26 cellular contexts compared by ENCODE assay signal in genomic region chr6:28765978-28766351, GRCh38.
DNase-seq lines count a peak whose midpoint lies in the region; ATAC-seq and TF ChIP-seq lines count a peak whose summit lies in the region.
"Had no signal": no experiment of that assay in that cellular context is flagged by ENCODE, and none has a peak within 500 bp of the region (broad histone marks: within the 10 kb centered on the region; RNA-seq: fewer than 3 reads in every experiment).

No MANE protein-coding gene starts in this region.

- H3F3A ChIP-seq in PC-3 (ENCODE audit: low read length, unreplicated experiment), result no peaks in the 10 kb centered on the region

- no peaks in the 10 kb centered on the region for H4K20me1 ChIP-seq in PC-3 (ENCODE audit: low read length)

- no peaks in the 10 kb centered on the region for H3K79me2 ChIP-seq in PC-3 (ENCODE audit: low read length)
- H3K79me2 ChIP-seq: parathyroid adenoma had no signal

- intact Hi-C loops in PC-3 (cut with micrococcal nuclease), result no loop called here
- intact Hi-C loops in head of caudate nucleus (cut with DNase I), result no loop called here

- no peaks in the 10 kb centered on the region for H3K9me3 ChIP-seq in PC-3 (ENCODE audit: low read length)
- H3K9me3 ChIP-seq: colonic mucosa, left lung, right lobe of liver, upper lobe of right lung had no signal

- peaks cover 7% of the 10 kb centered on the region for H3K36me3 Mint-ChIP-seq in activated naive CD8-positive, alpha-beta T cell treated with anti-CD3 and anti-CD28 coated beads for 36 hours
- H3K36me3 Mint-ChIP-seq in activated naive CD8-positive, alpha-beta T cell treated with anti-CD3 and anti-CD28 coated beads, Interleukin-2, amount 50 U/mL, for 24 hours (ENCODE audit: low read depth), result peaks cover 5% of the 10 kb centered on the region
- peaks cover 5% of the 10 kb centered on the region for H3K36me3 Mint-ChIP-seq in glutamatergic neuron (ENCODE audit: unreplicated experiment)
- peaks cover 0 to 5% of the 10 kb centered on the region in 2 donors for H3K36me3 Mint-ChIP-seq in stimulated activated naive B cell treated with anti-CD40 and anti-IgM and Interleukin-4, amounts not matched to agents 10 μg/mL and 1 μg/mL and 100 μg/mL, for 72 hours

- POLR2A ChIA-PET in PC-3 (lab: Charles Lee; ENCODE audit: unreplicated experiment), result interaction anchor here (0.6 kb wide), 1 partner anchor 233 kb away, joined by 3 read pairs; no protein-coding TSS in a partner anchor

- no peak overlapping the region for H3K27ac ChIP-seq in PC-3 (ENCODE audit: low read length)
- H3K27ac ChIP-seq: brain microvascular endothelial cell, colonic mucosa, left lung, parathyroid adenoma, right lobe of liver, upper lobe of right lung, WERI-Rb-1 had no signal

- H3K4me2 ChIP-seq in PC-3 (ENCODE audit: low read length), result peak overlapping the region; percentile 71

- no TSS peak for BruUV-seq in PC-3 (replicated peaks; lab: Mats Ljungman, UMichigan)

- H3K4me3 Mint-ChIP-seq in activated naive CD8-positive, alpha-beta T cell treated with anti-CD3 and anti-CD28 coated beads for 36 hours, result no peak overlapping the region
- H3K4me3 Mint-ChIP-seq in activated naive CD8-positive, alpha-beta T cell treated with anti-CD3 and anti-CD28 coated beads, Interleukin-2, amount 50 U/mL, for 24 hours, result no peak overlapping the region
- peak overlapping the region; percentile 39 for H3K4me3 Mint-ChIP-seq in glutamatergic neuron (ENCODE audit: unreplicated experiment)
- H3K4me3 Mint-ChIP-seq in stimulated activated naive B cell treated with anti-CD40 and anti-IgM and Interleukin-4, amounts not matched to agents 10 μg/mL and 1 μg/mL and 100 μg/mL, for 72 hours, result no peak overlapping the region
- H3K4me3 Mint-ChIP-seq: HFFc6; natural killer cell treated with Interleukin-12 subunit alpha and Interleukin-12 subunit beta and Interleukin-15 and Interleukin-18, amount 100 ng/mL, for 72 hours; T-helper 17 cell had no signal

- H3K4me3 ChIP-seq in PC-3 (ENCODE audit: low read length), result peak overlapping the region; percentile 59
- H3K4me3 ChIP-seq: colonic mucosa, left lung, right lobe of liver, upper lobe of right lung had no signal

- no peak for DNase-seq in activated naive CD8-positive, alpha-beta T cell treated with anti-CD3 and anti-CD28 coated beads for 36 hours
- no peak for DNase-seq in activated naive CD8-positive, alpha-beta T cell treated with anti-CD3 and anti-CD28 coated beads, Interleukin-2, amount 50 U/mL, for 24 hours
- DNase-seq in PC-3 (no peak), glutamatergic neuron (no peak), putamen (ENCODE audit: low spot score) (no peak), head of caudate nucleus (no peak)
- DNase-seq in stimulated activated naive B cell treated with anti-CD40 and anti-IgM and Interleukin-4, amounts not matched to agents 10 μg/mL and 1 μg/mL and 100 μg/mL, for 72 hours, result no peak
- DNase-seq: activated CD8-positive, alpha-beta memory T cell treated with anti-CD3 and anti-CD28 coated beads, Interleukin-2, amount 50 U/mL, for 4 hours; brain microvascular endothelial cell; colonic mucosa; HFFc6; left lung; midbrain; NCI-H1092 treated with DMSO at 0.1 percent for 48 hours; NCI-H1930; NCI-H774; OCI-M1; right lobe of liver; stimulated activated CD4-positive, alpha-beta T cell treated with anti-CD3 and anti-CD28 coated beads, Interleukin-15, amount 100 ng/mL, for 24 hours; stimulated activated CD8-positive, alpha-beta memory T cell treated with anti-CD3 and anti-CD28 coated beads, Interleukin-4, amount 100 ng/mL, for 48 hours; T-helper 17 cell; upper lobe of right lung; WERI-Rb-1 had no signal

- ATAC-seq in activated naive CD8-positive, alpha-beta T cell treated with anti-CD3 and anti-CD28 coated beads, Interleukin-2, amount 50 U/mL, for 24 hours, result no peak
- ATAC-seq in PC-3, result no peak
- ATAC-seq in stimulated activated naive B cell treated with anti-CD40 and anti-IgM and Interleukin-4, amounts not matched to agents 10 μg/mL and 1 μg/mL and 100 μg/mL, for 72 hours (replicated peaks), result no peak
- ATAC-seq in GM18868 (IDR thresholded peaks at IDR 0.05; ENCODE audit: unreplicated experiment), result no peak
- ATAC-seq: left lung; natural killer cell treated with Interleukin-12 subunit alpha and Interleukin-12 subunit beta and Interleukin-15 and Interleukin-18, amount 100 ng/mL, for 72 hours; right lobe of liver; T-helper 17 cell; upper lobe of right lung had no signal

- H3K9ac ChIP-seq in PC-3 (ENCODE audit: low read length), result no peak overlapping the region
- H3K9ac ChIP-seq: parathyroid adenoma had no signal

- peaks cover 92% of the 10 kb centered on the region for H3K27me3 Mint-ChIP-seq in activated naive CD8-positive, alpha-beta T cell treated with anti-CD3 and anti-CD28 coated beads for 36 hours
- peaks cover 78% of the 10 kb centered on the region for H3K27me3 Mint-ChIP-seq in activated naive CD8-positive, alpha-beta T cell treated with anti-CD3 and anti-CD28 coated beads, Interleukin-2, amount 50 U/mL, for 24 hours
- H3K27me3 Mint-ChIP-seq in glutamatergic neuron (ENCODE audit: unreplicated experiment), result peaks cover 46% of the 10 kb centered on the region
- peaks cover 70 to 88% of the 10 kb centered on the region in 2 donors for H3K27me3 Mint-ChIP-seq in stimulated activated naive B cell treated with anti-CD40 and anti-IgM and Interleukin-4, amounts not matched to agents 10 μg/mL and 1 μg/mL and 100 μg/mL, for 72 hours

- H3K9me3 Mint-ChIP-seq in activated naive CD8-positive, alpha-beta T cell treated with anti-CD3 and anti-CD28 coated beads for 36 hours, result peaks cover 24% of the 10 kb centered on the region
- peaks cover 15% of the 10 kb centered on the region for H3K9me3 Mint-ChIP-seq in activated naive CD8-positive, alpha-beta T cell treated with anti-CD3 and anti-CD28 coated beads, Interleukin-2, amount 50 U/mL, for 24 hours
- peaks cover 8% of the 10 kb centered on the region for H3K9me3 Mint-ChIP-seq in glutamatergic neuron (ENCODE audit: unreplicated experiment)
- H3K9me3 Mint-ChIP-seq in stimulated activated naive B cell treated with anti-CD40 and anti-IgM and Interleukin-4, amounts not matched to agents 10 μg/mL and 1 μg/mL and 100 μg/mL, for 72 hours, result peaks cover 7 to 8% of the 10 kb centered on the region in 2 donors
- H3K9me3 Mint-ChIP-seq: HFFc6 had no signal

- peak overlapping the region; percentile 41; the same call in 1 of the 2 replicates for H2AFZ ChIP-seq in PC-3 (ENCODE audit: low read length)
- H2AFZ ChIP-seq: parathyroid adenoma had no signal

- no peak for TF ChIP-seq CTCF in PC-3 (conservative IDR thresholded peaks at IDR 0.05; ENCODE audit: low read depth, low read length)
- no peak for TF ChIP-seq CTCF in glutamatergic neuron (IDR thresholded peaks at IDR 0.05; ENCODE audit: partially characterized antibody, unreplicated experiment)

- no peaks in the 10 kb centered on the region for H3K9me2 ChIP-seq in PC-3 (replicated peaks; ENCODE audit: low read length)

- CTCF ChIA-PET in PC-3 (lab: Charles Lee), result no interaction called here

- no peaks in the 10 kb centered on the region for H3K4me1 Mint-ChIP-seq in activated naive CD8-positive, alpha-beta T cell treated with anti-CD3 and anti-CD28 coated beads for 36 hours
- no peaks in the 10 kb centered on the region for H3K4me1 Mint-ChIP-seq in activated naive CD8-positive, alpha-beta T cell treated with anti-CD3 and anti-CD28 coated beads, Interleukin-2, amount 50 U/mL, for 24 hours
- no peaks in the 10 kb centered on the region for H3K4me1 Mint-ChIP-seq in glutamatergic neuron (ENCODE audit: low read depth, unreplicated experiment)
- no peaks in the 10 kb centered on the region for H3K4me1 Mint-ChIP-seq in stimulated activated naive B cell treated with anti-CD40 and anti-IgM and Interleukin-4, amounts not matched to agents 10 μg/mL and 1 μg/mL and 100 μg/mL, for 72 hours
- H3K4me1 Mint-ChIP-seq: T-helper 17 cell had no signal

- no peaks in the 10 kb centered on the region for H3K4me1 ChIP-seq in PC-3 (ENCODE audit: insufficient read depth, low read length)
- H3K4me1 ChIP-seq: colonic mucosa, left lung, parathyroid adenoma, right lobe of liver, upper lobe of right lung had no signal

- no peaks in the 10 kb centered on the region for H3K36me3 ChIP-seq in PC-3 (ENCODE audit: low read depth, low read length)
- H3K36me3 ChIP-seq: brain microvascular endothelial cell, colonic mucosa, left lung, right lobe of liver, upper lobe of right lung, WERI-Rb-1 had no signal

- peaks cover 48% of the 10 kb centered on the region for H3K27me3 ChIP-seq in PC-3 (ENCODE audit: low read length)

- peak overlapping the region; percentile 6 for H3K27ac Mint-ChIP-seq in activated naive CD8-positive, alpha-beta T cell treated with anti-CD3 and anti-CD28 coated beads for 36 hours
- H3K27ac Mint-ChIP-seq in activated naive CD8-positive, alpha-beta T cell treated with anti-CD3 and anti-CD28 coated beads, Interleukin-2, amount 50 U/mL, for 24 hours, result no peak overlapping the region
- H3K27ac Mint-ChIP-seq in glutamatergic neuron (ENCODE audit: unreplicated experiment), result no peak overlapping the region
- peak overlapping the region; percentile 57 for H3K27ac Mint-ChIP-seq in stimulated activated naive B cell treated with anti-CD40 and anti-IgM and Interleukin-4, amounts not matched to agents 10 μg/mL and 1 μg/mL and 100 μg/mL, for 72 hours
- H3K27ac Mint-ChIP-seq: HFFc6; natural killer cell treated with Interleukin-12 subunit alpha and Interleukin-12 subunit beta and Interleukin-15 and Interleukin-18, amount 100 ng/mL, for 72 hours; T-helper 17 cell had no signal

Comparison
In these comparisons a context has a peak if more than half of its experiments do, and no peak if none do; other contexts are left out.
1. H3K27ac Mint-ChIP-seq: peak in activated naive CD8-positive, alpha-beta T cell treated with anti-CD3 and anti-CD28 coated beads for 36 hours (single experiment) and stimulated activated naive B cell treated with anti-CD40 and anti-IgM and Interleukin-4, amounts not matched to agents 10 μg/mL and 1 μg/mL and 100 μg/mL, for 72 hours (single experiment); none in activated naive CD8-positive, alpha-beta T cell treated with anti-CD3 and anti-CD28 coated beads, Interleukin-2, amount 50 U/mL, for 24 hours (single experiment) and glutamatergic neuron (single experiment).